ENCODE assay signal across 20 cellular contexts in the genomic region with DNA sequence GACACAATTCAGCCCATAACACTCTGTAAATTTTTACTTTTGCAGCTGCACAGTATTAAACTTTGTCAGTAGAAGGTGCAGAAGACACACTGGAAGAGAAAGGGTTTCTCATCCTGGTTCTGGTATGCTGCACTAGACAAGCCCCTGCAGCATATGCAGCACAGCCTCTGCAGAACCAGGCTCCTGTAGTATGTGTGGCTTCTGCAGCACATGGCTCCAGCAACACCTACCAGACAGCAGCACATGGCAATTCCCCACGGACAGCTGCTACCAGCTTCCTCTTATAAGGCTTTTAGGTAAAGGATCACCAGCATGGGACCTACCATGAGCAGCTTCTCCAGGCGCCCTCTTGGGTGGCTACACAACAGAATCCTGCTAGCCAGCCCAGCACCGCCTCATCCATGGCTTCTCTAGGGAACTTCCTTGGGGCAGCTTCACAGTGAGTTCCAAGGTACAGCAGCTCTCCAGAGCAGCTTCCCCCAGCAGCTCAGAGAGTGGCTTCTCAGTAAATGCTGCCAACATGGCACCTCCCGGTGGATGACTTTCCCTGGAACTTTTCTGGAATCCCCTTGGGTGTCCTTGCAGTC.
"Had no signal": no experiment of that assay in that cellular context is flagged by ENCODE, and none has a peak within 500 bp of the region (broad histone marks: within the 10 kb centered on the region; RNA-seq: fewer than 3 reads in every experiment).

No MANE protein-coding gene starts in this region.

- H3K9me3 ChIP-seq: esophagus squamous epithelium, sigmoid colon, thoracic aorta, upper lobe of right lung had no signal

- H3K27ac Mint-ChIP-seq: activated CD4-positive, alpha-beta T cell treated with anti-CD3 and anti-CD28 coated beads, Interleukin-2, amount 10 ng/mL, durations not matched to agents 7 days and 5 days; activated naive CD8-positive, alpha-beta T cell treated with anti-CD3 and anti-CD28 coated beads for 36 hours; activated T-cell treated with anti-CD3 and anti-CD28 coated beads, Interleukin-2, amount 50 U/mL, for 72 hours; natural killer cell treated with Interleukin-12 subunit alpha and Interleukin-12 subunit beta and Interleukin-15 and Interleukin-18, amount 100 ng/mL, for 72 hours; progenitor cell of endocrine pancreas had no signal

- H3K27me3 ChIP-seq: brain microvascular endothelial cell, esophagus squamous epithelium, sigmoid colon, upper lobe of right lung had no signal

- H3K27me3 Mint-ChIP-seq: activated CD4-positive, alpha-beta T cell treated with anti-CD3 and anti-CD28 coated beads, Interleukin-2, amount 10 ng/mL, durations not matched to agents 7 days and 5 days; activated naive CD8-positive, alpha-beta T cell treated with anti-CD3 and anti-CD28 coated beads for 36 hours; central memory CD8-positive, alpha-beta T cell; natural killer cell treated with Interleukin-12 subunit alpha and Interleukin-12 subunit beta and Interleukin-15 and Interleukin-18, amount 100 ng/mL, for 72 hours had no signal

- H3K36me3 ChIP-seq: brain microvascular endothelial cell, esophagus squamous epithelium, sigmoid colon, thoracic aorta, upper lobe of right lung had no signal

- H3K4me1 ChIP-seq: upper lobe of right lung had no signal

- H3K27ac ChIP-seq: brain microvascular endothelial cell, coronary artery, sigmoid colon, thoracic aorta, upper lobe of right lung had no signal

- H3K36me3 Mint-ChIP-seq: activated naive CD8-positive, alpha-beta T cell treated with anti-CD3 and anti-CD28 coated beads for 36 hours had no signal

- H3K4me1 Mint-ChIP-seq: activated CD4-positive, alpha-beta T cell treated with anti-CD3 and anti-CD28 coated beads, Interleukin-2, amount 10 ng/mL, durations not matched to agents 7 days and 5 days; activated naive CD8-positive, alpha-beta T cell treated with anti-CD3 and anti-CD28 coated beads for 36 hours; central memory CD8-positive, alpha-beta T cell had no signal

- DNase-seq: activated CD4-positive, alpha-beta T cell treated with anti-CD3 and anti-CD28 coated beads, Interleukin-2, amount 10 ng/mL, durations not matched to agents 7 days and 5 days; activated CD8-positive, alpha-beta memory T cell treated with anti-CD3 and anti-CD28 coated beads, Interleukin-2, amount 50 U/mL, for 48 hours; activated naive CD8-positive, alpha-beta T cell treated with anti-CD3 and anti-CD28 coated beads for 36 hours; activated T-cell treated with anti-CD3 and anti-CD28 coated beads, Interleukin-2, amount 50 U/mL, for 72 hours; amygdala; brain microvascular endothelial cell; effector CD4-positive, alpha-beta T cell; esophagus squamous epithelium; hypothalamus; kidney glomerular epithelial cell; mesendoderm; occipital lobe; sigmoid colon; stimulated activated CD4-positive, alpha-beta T cell treated with anti-CD3 and anti-CD28 coated beads, Interleukin-1b, Interleukin-23, amount 100 ng/mL, for 48 hours; upper lobe of right lung had no signal

- H3K4me3 ChIP-seq: coronary artery, esophagus squamous epithelium, sigmoid colon, thoracic aorta, upper lobe of right lung had no signal

- H3K4me3 Mint-ChIP-seq: activated CD4-positive, alpha-beta T cell treated with anti-CD3 and anti-CD28 coated beads, Interleukin-2, amount 10 ng/mL, durations not matched to agents 7 days and 5 days; activated naive CD8-positive, alpha-beta T cell treated with anti-CD3 and anti-CD28 coated beads for 36 hours; activated T-cell treated with anti-CD3 and anti-CD28 coated beads, Interleukin-2, amount 50 U/mL, for 72 hours; central memory CD8-positive, alpha-beta T cell; natural killer cell treated with Interleukin-12 subunit alpha and Interleukin-12 subunit beta and Interleukin-15 and Interleukin-18, amount 100 ng/mL, for 72 hours had no signal
